20 cellular contexts compared by ENCODE assay signal in genomic region chr2:28267282-28267681, GRCh38.
"Had no signal": no experiment of that assay in that cellular context is flagged by ENCODE, and none has a peak within 500 bp of the region (broad histone marks: within the 10 kb centered on the region; RNA-seq: fewer than 3 reads in every experiment).

No MANE protein-coding gene starts in this region.

- H3K27me3 ChIP-seq: adrenal gland, thyroid gland, vagina had no signal

- H3K9me3 Mint-ChIP-seq: mesothelial cell of epicardium, T-cell had no signal

- H3K36me3 ChIP-seq: adrenal gland, thyroid gland, vagina had no signal

- H3K27ac Mint-ChIP-seq: activated CD4-positive, alpha-beta T cell treated with anti-CD3 and anti-CD28 coated beads, Interleukin-2, amount 10 ng/mL, durations not matched to agents 7 days and 5 days; T-cell had no signal

- H3K27ac ChIP-seq: adrenal gland, thyroid gland had no signal

- H3K4me3 Mint-ChIP-seq: activated CD4-positive, alpha-beta T cell treated with anti-CD3 and anti-CD28 coated beads, Interleukin-2, amount 10 ng/mL, durations not matched to agents 7 days and 5 days; mesothelial cell of epicardium; T-cell had no signal

- H3K9me3 ChIP-seq: adrenal gland, thyroid gland, vagina had no signal

- H3K4me1 ChIP-seq: thyroid gland had no signal

- H3K4me3 ChIP-seq: adrenal gland, thyroid gland, vagina had no signal

- DNase-seq: activated CD4-positive, alpha-beta T cell treated with anti-CD3 and anti-CD28 coated beads, Interleukin-2, amount 10 ng/mL, durations not matched to agents 7 days and 5 days; activated CD8-positive, alpha-beta memory T cell treated with anti-CD3 and anti-CD28 coated beads for 24 hours; activated CD8-positive, alpha-beta memory T cell treated with anti-CD3 and anti-CD28 coated beads, Interleukin-2, amount 50 U/mL, for 48 hours; activated effector memory CD4-positive, alpha-beta T cell treated with Interleukin-2 at 50 U/mL for 16 hours; activated naive CD4-positive, alpha-beta T cell treated with anti-CD3 and anti-CD28 coated beads, Interleukin-2, amount 50 U/mL, for 16 hours; activated T-cell treated with anti-CD3 and anti-CD28 coated beads, Interleukin-2, amount 50 U/mL, for 48 hours; adrenal gland; dermis blood vessel endothelial cell; occipital lobe; posterior cingulate gyrus; retina; stimulated activated CD4-positive, alpha-beta T cell treated with anti-CD3 and anti-CD28 coated beads, Interleukin-12 subunit alpha, Interleukin-12 subunit beta, amount 100 ng/mL, for 4 hours; stimulated activated CD4-positive, alpha-beta T cell treated with anti-CD3 and anti-CD28 coated beads, Interleukin-1b, Interleukin-23, amount 100 ng/mL, for 48 hours; stimulated activated CD8-positive, alpha-beta memory T cell treated with anti-CD3 and anti-CD28 coated beads, Interleukin-4, amount 100 ng/mL, for 48 hours; stimulated activated naive CD4-positive, alpha-beta T cell treated with Interleukin-2 at 50 U/mL for 16 hours; T-cell; T-helper 9 cell; thyroid gland had no signal

- H3K27me3 Mint-ChIP-seq: activated CD4-positive, alpha-beta T cell treated with anti-CD3 and anti-CD28 coated beads, Interleukin-2, amount 10 ng/mL, durations not matched to agents 7 days and 5 days; T-cell had no signal
